Comparison of ENCODE assay signal across 12 cellular contexts in genomic region chr2:15042824-15043223, GRCh38.
DNase-seq lines count a peak whose midpoint lies in the region; FAIRE-seq and TF ChIP-seq lines count a peak whose summit lies in the region.
"Had no signal": no experiment of that assay in that cellular context is flagged by ENCODE, and none has a peak within 500 bp of the region (broad histone marks: within the 10 kb centered on the region; RNA-seq: fewer than 3 reads in every experiment).

No MANE protein-coding gene starts in this region.

- no peaks in the 10 kb centered on the region for H3K9me3 Mint-ChIP-seq in activated CD4-positive, alpha-beta T cell treated with anti-CD3 and anti-CD28 coated beads, Interleukin-2, amount 10 ng/mL, durations not matched to agents 24 days and 14 days
- H3K9me3 Mint-ChIP-seq in astrocyte (ENCODE audit: unreplicated experiment): no peaks in the 10 kb centered on the region
- peaks cover 10% of the 10 kb centered on the region for H3K9me3 Mint-ChIP-seq in glutamatergic neuron (ENCODE audit: unreplicated experiment)
- H3K9me3 Mint-ChIP-seq in endothelial cell (ENCODE audit: unreplicated experiment): no peaks in the 10 kb centered on the region

- peak; percentile 34 for DNase-seq in activated CD4-positive, alpha-beta T cell treated with anti-CD3 and anti-CD28 coated beads, Interleukin-2, amount 10 ng/mL, durations not matched to agents 24 days and 14 days
- no peak for DNase-seq in activated CD4-positive, alpha-beta T cell treated with anti-CD3 and anti-CD28 coated beads, Interleukin-2, amount 50 U/mL, for 1 hour
- DNase-seq in astrocyte (ENCODE audit: low read depth) (peak; percentile 88), glutamatergic neuron (no peak), SW 1271 (lab: John Stamatoyannopoulos, UW) (no peak), endothelial cell (ENCODE audit: low spot score) (no peak), HPDE6-E6E7 (ENCODE audit: extremely low spot score) (no peak)
- no peak for DNase-seq in activated effector memory CD4-positive, alpha-beta T cell treated with anti-CD3 and anti-CD28 coated beads, Interleukin-2, amount 50 U/mL, for 16 hours
- DNase-seq: NCI-H187; stimulated activated CD4-positive, alpha-beta T cell treated with anti-CD3 and anti-CD28 coated beads, Interleukin-4, amount 100 ng/mL, for 4 hours; T-helper 2 cell had no signal

- H4K20me1 ChIP-seq in astrocyte (ENCODE audit: insufficient read depth, low read length): no peaks in the 10 kb centered on the region

- H3K9me3 ChIP-seq in astrocyte (ENCODE audit: insufficient read depth, low read depth, low read length): no peaks in the 10 kb centered on the region

- H3K4me3 ChIP-seq in astrocyte (ENCODE audit: insufficient read depth, low read depth, low read length): no peak overlapping the region
- H3K4me3 ChIP-seq: PC-9 had no signal

- TF ChIP-seq CTCF in astrocyte (IDR thresholded peaks at IDR 0.05; ENCODE audit: insufficient read depth, low read depth, low read length) (no peak), glutamatergic neuron (IDR thresholded peaks at IDR 0.05; ENCODE audit: partially characterized antibody, unreplicated experiment) (no peak), endothelial cell (IDR thresholded peaks at IDR 0.05; ENCODE audit: unreplicated experiment) (no peak)

- peak overlapping the region; percentile 19 for H3K4me2 ChIP-seq in astrocyte (ENCODE audit: low read length)
- H3K4me2 ChIP-seq: PC-9 had no signal

- H2AFZ ChIP-seq in astrocyte (ENCODE audit: low read depth, low read length): no peak overlapping the region
- H2AFZ ChIP-seq: PC-9 had no signal

- intact Hi-C loops in activated CD4-positive, alpha-beta T cell treated with anti-CD3 and anti-CD28 coated beads, Interleukin-2, amount 10 ng/mL, durations not matched to agents 24 days and 14 days (cut with micrococcal nuclease): no loop called here

- H3K36me3 Mint-ChIP-seq in activated CD4-positive, alpha-beta T cell treated with anti-CD3 and anti-CD28 coated beads, Interleukin-2, amount 10 ng/mL, durations not matched to agents 24 days and 14 days (ENCODE audit: low read depth): peaks cover 2% of the 10 kb centered on the region
- H3K36me3 Mint-ChIP-seq in astrocyte (ENCODE audit: low read depth, unreplicated experiment) (no peaks in the 10 kb centered on the region), glutamatergic neuron (ENCODE audit: unreplicated experiment) (no peaks in the 10 kb centered on the region), endothelial cell (ENCODE audit: low read depth, unreplicated experiment) (no peaks in the 10 kb centered on the region)

- H3K79me2 ChIP-seq in astrocyte (ENCODE audit: insufficient read depth, low read length): no peaks in the 10 kb centered on the region

- H3K27ac Mint-ChIP-seq in activated CD4-positive, alpha-beta T cell treated with anti-CD3 and anti-CD28 coated beads, Interleukin-2, amount 10 ng/mL, durations not matched to agents 24 days and 14 days: no peak overlapping the region
- H3K27ac Mint-ChIP-seq in astrocyte (ENCODE audit: unreplicated experiment) (no peak overlapping the region), glutamatergic neuron (ENCODE audit: unreplicated experiment) (peak overlapping the region; percentile 9), endothelial cell (ENCODE audit: unreplicated experiment) (no peak overlapping the region)

- peak; percentile 34 for FAIRE-seq in astrocyte (lab: Jason Lieb, UNC)

- H3K4me3 Mint-ChIP-seq in activated CD4-positive, alpha-beta T cell treated with anti-CD3 and anti-CD28 coated beads, Interleukin-2, amount 10 ng/mL, durations not matched to agents 24 days and 14 days: no peak overlapping the region
- H3K4me3 Mint-ChIP-seq in astrocyte (ENCODE audit: unreplicated experiment) (no peak overlapping the region), glutamatergic neuron (ENCODE audit: unreplicated experiment) (no peak overlapping the region), endothelial cell (ENCODE audit: unreplicated experiment) (no peak overlapping the region)

- no peaks in the 10 kb centered on the region for H3K27me3 ChIP-seq in astrocyte (ENCODE audit: insufficient read depth, low read length)

- H3K27me3 Mint-ChIP-seq in activated CD4-positive, alpha-beta T cell treated with anti-CD3 and anti-CD28 coated beads, Interleukin-2, amount 10 ng/mL, durations not matched to agents 24 days and 14 days: no peaks in the 10 kb centered on the region
- H3K27me3 Mint-ChIP-seq in astrocyte (ENCODE audit: low read depth, unreplicated experiment) (peaks cover 2% of the 10 kb centered on the region), glutamatergic neuron (ENCODE audit: unreplicated experiment) (peaks cover 10% of the 10 kb centered on the region), endothelial cell (ENCODE audit: unreplicated experiment) (no peaks in the 10 kb centered on the region)

- peaks cover 6% of the 10 kb centered on the region for H3K4me1 Mint-ChIP-seq in activated CD4-positive, alpha-beta T cell treated with anti-CD3 and anti-CD28 coated beads, Interleukin-2, amount 10 ng/mL, durations not matched to agents 24 days and 14 days
- H3K4me1 Mint-ChIP-seq in astrocyte (ENCODE audit: low read depth, unreplicated experiment): peaks cover 7% of the 10 kb centered on the region
- peaks cover 47% of the 10 kb centered on the region for H3K4me1 Mint-ChIP-seq in glutamatergic neuron (ENCODE audit: low read depth, unreplicated experiment)
- H3K4me1 Mint-ChIP-seq in endothelial cell (ENCODE audit: unreplicated experiment): no peaks in the 10 kb centered on the region

- H3K27ac ChIP-seq in astrocyte (ENCODE audit: low read depth, low read length): no peak overlapping the region
- H3K27ac ChIP-seq: PC-9 had no signal

- H3K36me3 ChIP-seq in astrocyte (ENCODE audit: insufficient read depth, low read length): no peaks in the 10 kb centered on the region

- peaks cover 7% of the 10 kb centered on the region for H3K4me1 ChIP-seq in astrocyte (ENCODE audit: insufficient read depth, low read length)

- H3K9ac ChIP-seq in astrocyte (ENCODE audit: low read length): no peak overlapping the region

Comparison
In these comparisons a context has a peak if more than half of its experiments do, and no peak if none do; other contexts are left out.
1. DNase-seq: peak in activated CD4-positive, alpha-beta T cell treated with anti-CD3 and anti-CD28 coated beads, Interleukin-2, amount 10 ng/mL, durations not matched to agents 24 days and 14 days (single experiment) and astrocyte (single experiment); none in activated CD4-positive, alpha-beta T cell treated with anti-CD3 and anti-CD28 coated beads, Interleukin-2, amount 50 U/mL, for 1 hour (single experiment), glutamatergic neuron (single experiment), activated effector memory CD4-positive, alpha-beta T cell treated with anti-CD3 and anti-CD28 coated beads, Interleukin-2, amount 50 U/mL, for 16 hours (single experiment), SW 1271 (0 of 2), endothelial cell (single experiment) and HPDE6-E6E7 (single experiment).